ENCODE assay signal across 19 cellular contexts in the genomic region with DNA sequence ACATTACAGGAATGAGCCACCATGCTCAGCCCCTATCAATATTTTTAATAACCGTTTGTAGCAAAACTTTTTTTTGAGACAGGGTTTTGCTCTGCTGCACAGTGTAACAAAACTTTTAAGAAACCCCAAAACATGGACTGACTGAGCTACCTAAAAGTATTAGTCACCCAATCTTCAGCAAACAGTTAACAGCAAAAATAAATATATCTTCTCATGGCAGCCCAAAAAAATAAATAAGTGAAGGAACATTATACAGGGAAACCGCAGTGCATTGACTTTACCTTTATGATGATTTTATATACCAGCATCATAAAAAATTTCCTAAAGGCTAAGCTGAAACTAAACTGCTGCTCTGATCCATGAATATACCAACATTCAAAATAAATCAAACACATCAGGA.
A peak's percentile ranks its signal among the peaks of the same experiment; 100 is the strongest.
DNase-seq lines count a peak whose midpoint lies in the region; ATAC-seq and TF ChIP-seq lines count a peak whose summit lies in the region.
"Had no signal": no experiment of that assay in that cellular context is flagged by ENCODE, and none has a peak within 500 bp of the region (broad histone marks: within the 10 kb centered on the region; RNA-seq: fewer than 3 reads in every experiment).

No MANE protein-coding gene starts in this region.

- H3K9me3 Mint-ChIP-seq in MCF 10A (ENCODE audit: unreplicated experiment): no peaks in the 10 kb centered on the region
- H3K9me3 Mint-ChIP-seq: CD4-positive, alpha-beta T cell; CD8-positive, alpha-beta T cell had no signal

- DNase-seq in MCF 10A (ENCODE audit: unreplicated experiment): no peak
- no peak for DNase-seq in breast epithelium (ENCODE audit: low spot score in 2 of 2)
- DNase-seq in SJSA1 (ENCODE audit: low read depth in 1 of 2, low spot score in 2 of 2): peak in 1 of 2 experiments; percentile 59
- no peak for DNase-seq in mesenchymal stem cell
- DNase-seq in sciatic nerve (ENCODE audit: low spot score): no peak
- DNase-seq in NCI-H1105 (lab: John Stamatoyannopoulos, UW): no peak
- no peak for DNase-seq in mucosa of descending colon
- DNase-seq: AML-193; Caco-2; Calu3; CD4-positive, alpha-beta T cell; CD8-positive, alpha-beta T cell; DMS79 treated with DMSO at 0.1 percent for 48 hours; GF-D8 had no signal

- H3K4me3 Mint-ChIP-seq in MCF 10A (ENCODE audit: unreplicated experiment): peak overlapping the region; percentile 58
- H3K4me3 Mint-ChIP-seq: B cell; CD4-positive, alpha-beta T cell; CD8-positive, alpha-beta T cell had no signal

- no peak overlapping the region for H4K8ac ChIP-seq in mesenchymal stem cell (ENCODE audit: low read length)

- H3K4me3 ChIP-seq in breast epithelium (no peak overlapping the region), SJSA1 (no peak overlapping the region), mesenchymal stem cell (ENCODE audit: insufficient read depth in 1 of 2, low read depth in 1 of 2, low read length in 2 of 2) (no peak overlapping the region), mucosa of descending colon (no peak overlapping the region)
- H3K4me3 ChIP-seq: A549; BLaER1 treated with 17β-estradiol and CSF1 and Interleukin-3, amounts not matched to agents 10 nM and 100 nM had no signal

- H3K9me3 ChIP-seq in breast epithelium (no peaks in the 10 kb centered on the region), SJSA1 (replicated peaks) (no peaks in the 10 kb centered on the region), mesenchymal stem cell (ENCODE audit: control insufficient read depth, low read length) (no peaks in the 10 kb centered on the region), mucosa of descending colon (no peaks in the 10 kb centered on the region)
- H3K9me3 ChIP-seq: A549, Caco-2 had no signal

- no peaks in the 10 kb centered on the region for H3K4me1 ChIP-seq in breast epithelium
- peaks cover 41% of the 10 kb centered on the region for H3K4me1 ChIP-seq in SJSA1 (replicated peaks)
- H3K4me1 ChIP-seq in mesenchymal stem cell (ENCODE audit: control insufficient read depth, insufficient read depth, low read depth, low read length): no peaks in the 10 kb centered on the region
- no peaks in the 10 kb centered on the region for H3K4me1 ChIP-seq in mucosa of descending colon (ENCODE audit: low read depth)
- H3K4me1 ChIP-seq: A549, Caco-2 had no signal

- no peak overlapping the region for H3K4me2 ChIP-seq in mesenchymal stem cell (ENCODE audit: low read length, poor library complexity, severe bottlenecking)
- H3K4me2 ChIP-seq: A549; BLaER1 treated with 17β-estradiol and CSF1 and Interleukin-3, amounts not matched to agents 10 nM and 100 nM had no signal

- ATAC-seq in sciatic nerve (no peak), mucosa of descending colon (no peak)
- ATAC-seq: A549; CD8-positive, alpha-beta T cell had no signal

- H2BK5ac ChIP-seq in mesenchymal stem cell (ENCODE audit: low read depth, low read length, poor library complexity, severe bottlenecking): no peak overlapping the region

- H2AFZ ChIP-seq in mesenchymal stem cell (ENCODE audit: low read depth, low read length): no peak overlapping the region

- H3K27ac Mint-ChIP-seq in MCF 10A (ENCODE audit: low read depth, unreplicated experiment): peak overlapping the region; percentile 47
- H3K27ac Mint-ChIP-seq: B cell; CD4-positive, alpha-beta T cell; CD8-positive, alpha-beta T cell had no signal

- POLR2A ChIA-PET in MCF 10A (lab: Yijun Ruan, JAX): interaction anchor here (0.9 to 2.0 kb wide), 8 partner anchors 9 to 395 kb away, joined by 3 to 21 read pairs (median 4); no protein-coding TSS in a partner anchor

- no peak for TF ChIP-seq POLR2A in breast epithelium (IDR thresholded peaks at IDR 0.05)

- no peak for TF ChIP-seq CTCF in MCF 10A (IDR thresholded peaks at IDR 0.05; ENCODE audit: unreplicated experiment)
- no peak for TF ChIP-seq CTCF in breast epithelium (IDR thresholded peaks at IDR 0.05)
- TF ChIP-seq CTCF in mucosa of descending colon (IDR thresholded peaks at IDR 0.05): no peak

- WGBS in mesenchymal stem cell: 88% methylated on average over 2 of the region's 2 CpGs

- H3K18ac ChIP-seq in mesenchymal stem cell (ENCODE audit: low read depth in 1 of 2, low read length in 2 of 2): no peak overlapping the region

- intact Hi-C loops in MCF 10A (cut with micrococcal nuclease) (no loop called here), breast epithelium (cut with DNase I; ENCODE audit: low total_unique reads) (loop anchor here (2.0 kb wide), 1 partner anchor 14 kb away; no protein-coding TSS in a partner anchor), sciatic nerve (cut with DNase I) (no loop called here), mucosa of descending colon (cut with DNase I, micrococcal nuclease) (no loop called here)

- no peak overlapping the region for H2BK120ac ChIP-seq in mesenchymal stem cell (ENCODE audit: low read depth, low read length)

- H3K36me3 ChIP-seq in breast epithelium (no peaks in the 10 kb centered on the region), SJSA1 (no peaks in the 10 kb centered on the region), mesenchymal stem cell (ENCODE audit: control insufficient read depth in 1 of 2, insufficient read depth in 2 of 2, low read depth in 1 of 2, low read length in 2 of 2) (no peaks in the 10 kb centered on the region), mucosa of descending colon (ENCODE audit: low read depth) (no peaks in the 10 kb centered on the region)
- H3K36me3 ChIP-seq: BLaER1 treated with 17β-estradiol and CSF1 and Interleukin-3, amounts not matched to agents 10 nM and 100 nM had no signal

- no peak overlapping the region for H2AK5ac ChIP-seq in mesenchymal stem cell (ENCODE audit: low read length, severe bottlenecking)

- H3K79me1 ChIP-seq in mesenchymal stem cell (replicated peaks; ENCODE audit: low read length, poor library complexity, severe bottlenecking): no peaks in the 10 kb centered on the region

- peaks cover 40% of the 10 kb centered on the region for H3K4me1 Mint-ChIP-seq in MCF 10A (ENCODE audit: insufficient read depth, unreplicated experiment)
- H3K4me1 Mint-ChIP-seq: B cell had no signal

- H3K9ac ChIP-seq in mesenchymal stem cell (ENCODE audit: low read length): peak overlapping the region; percentile 20
- H3K9ac ChIP-seq: BLaER1 treated with 17β-estradiol and CSF1 and Interleukin-3, amounts not matched to agents 10 nM and 100 nM had no signal

- no peak overlapping the region for H3K14ac ChIP-seq in mesenchymal stem cell (ENCODE audit: low read length in 2 of 2)

- H4K91ac ChIP-seq in mesenchymal stem cell (ENCODE audit: low read length): no peak overlapping the region

- no peak overlapping the region for H3K27ac ChIP-seq in breast epithelium
- H3K27ac ChIP-seq in SJSA1: peak overlapping the region; percentile 46
- H3K27ac ChIP-seq in mesenchymal stem cell (ENCODE audit: low read length, poor library complexity, severe bottlenecking): no peak overlapping the region
- H3K27ac ChIP-seq: 22Rv1; A549; BLaER1 treated with 17β-estradiol and CSF1 and Interleukin-3, amounts not matched to agents 10 nM and 100 nM; C4-2B had no signal

- H2BK12ac ChIP-seq in mesenchymal stem cell (ENCODE audit: low read length in 2 of 2): no peak overlapping the region

- no peak overlapping the region for H2BK15ac ChIP-seq in mesenchymal stem cell (ENCODE audit: low read depth, poor library complexity, severe bottlenecking)

- no peaks in the 10 kb centered on the region for H3K27me3 Mint-ChIP-seq in MCF 10A (ENCODE audit: insufficient read depth, unreplicated experiment)

- H3K23ac ChIP-seq in mesenchymal stem cell (ENCODE audit: low read length in 2 of 2): no peak overlapping the region

- H3K27me3 ChIP-seq in breast epithelium: no peaks in the 10 kb centered on the region
- H3K27me3 ChIP-seq in SJSA1 (replicated peaks): no peaks in the 10 kb centered on the region
- H3K27me3 ChIP-seq in mesenchymal stem cell (ENCODE audit: control insufficient read depth in 1 of 2, insufficient read depth in 1 of 2, low read length in 2 of 2): no peaks in the 10 kb centered on the region
- H3K27me3 ChIP-seq: BLaER1 treated with 17β-estradiol and CSF1 and Interleukin-3, amounts not matched to agents 10 nM and 100 nM had no signal

- H3K4ac ChIP-seq in mesenchymal stem cell (ENCODE audit: low read depth in 1 of 2, low read length in 2 of 2): no peak overlapping the region

- no peaks in the 10 kb centered on the region for H3K36me3 Mint-ChIP-seq in MCF 10A (ENCODE audit: insufficient read depth, unreplicated experiment)
- H3K36me3 Mint-ChIP-seq: CD8-positive, alpha-beta T cell had no signal

- CTCF ChIA-PET in MCF 10A (lab: Yijun Ruan, JAX): interaction anchor here (0.6 to 1.0 kb wide), 2 partner anchors 11 to 25 kb away, joined by 3 read pairs; no protein-coding TSS in a partner anchor

- BruUV-seq in MCF 10A (replicated peaks; lab: Mats Ljungman, UMichigan): no TSS peak
